Comparison of ENCODE assay signal across 17 cellular contexts in the genomic region with DNA sequence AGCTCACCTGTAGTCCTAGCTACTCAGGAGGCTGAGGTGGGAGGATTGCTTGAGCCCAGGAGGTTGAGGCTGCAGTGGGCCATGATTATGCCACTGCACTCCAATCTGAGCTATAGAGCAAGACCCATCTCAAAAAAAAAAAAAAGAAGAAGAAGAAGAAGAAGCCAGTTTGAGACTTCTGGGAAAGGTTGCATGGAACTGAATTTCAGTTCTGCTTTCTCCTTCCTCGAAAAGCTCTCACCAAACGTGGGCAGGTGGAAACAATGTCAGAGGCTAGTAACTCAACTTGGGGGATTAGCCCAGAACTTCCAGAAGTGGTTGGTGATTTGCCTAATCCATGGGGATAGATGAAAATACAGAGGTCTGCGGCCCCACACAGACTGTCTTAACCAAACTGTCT.
"Had no signal": no experiment of that assay in that cellular context is flagged by ENCODE, and none has a peak within 500 bp of the region (broad histone marks: within the 10 kb centered on the region; RNA-seq: fewer than 3 reads in every experiment).

No MANE protein-coding gene starts in this region.

- H3K36me3 Mint-ChIP-seq: type B pancreatic cell had no signal

- H3K9ac ChIP-seq: neural progenitor cell had no signal

- H3K36me3 ChIP-seq: ascending aorta, breast epithelium, neural progenitor cell, sigmoid colon had no signal

- H3K4me3 ChIP-seq: ascending aorta, breast epithelium, neural progenitor cell, sigmoid colon, spleen had no signal

- H3K27ac Mint-ChIP-seq: activated naive CD8-positive, alpha-beta T cell; effector memory CD8-positive, alpha-beta T cell; neural progenitor cell; stimulated activated naive CD8-positive, alpha-beta T cell treated with anti-CD3 and anti-CD28 coated beads, Interleukin-15, amount 100 ng/mL, for 72 hours; T-helper 1 cell treated with Interleukin-12 subunit alpha and Interleukin-12 subunit beta and Interleukin-4 antibody, amounts not matched to agents 30 μg/mL and 1 μg/mL, for 36 hours; type B pancreatic cell; WTC11 had no signal

- H3K27me3 Mint-ChIP-seq: activated naive CD8-positive, alpha-beta T cell; effector memory CD8-positive, alpha-beta T cell; stimulated activated naive CD8-positive, alpha-beta T cell treated with anti-CD3 and anti-CD28 coated beads, Interleukin-15, amount 100 ng/mL, for 72 hours; type B pancreatic cell had no signal

- H3K4me1 ChIP-seq: ascending aorta, breast epithelium, neural progenitor cell, sigmoid colon had no signal

- ATAC-seq: effector memory CD8-positive, alpha-beta T cell; foreskin keratinocyte; stimulated activated naive CD8-positive, alpha-beta T cell treated with anti-CD3 and anti-CD28 coated beads, Interleukin-15, amount 100 ng/mL, for 72 hours; WTC11 had no signal

- H3K4me3 Mint-ChIP-seq: activated naive CD8-positive, alpha-beta T cell; effector memory CD8-positive, alpha-beta T cell; neural progenitor cell; stimulated activated naive CD8-positive, alpha-beta T cell treated with anti-CD3 and anti-CD28 coated beads, Interleukin-15, amount 100 ng/mL, for 72 hours; T-helper 1 cell treated with Interleukin-12 subunit alpha and Interleukin-12 subunit beta and Interleukin-4 antibody, amounts not matched to agents 30 μg/mL and 1 μg/mL, for 36 hours; type B pancreatic cell; WTC11 had no signal

- H3K9me3 Mint-ChIP-seq: effector memory CD8-positive, alpha-beta T cell; stimulated activated naive CD8-positive, alpha-beta T cell treated with anti-CD3 and anti-CD28 coated beads, Interleukin-15, amount 100 ng/mL, for 72 hours; T-helper 1 cell treated with Interleukin-12 subunit alpha and Interleukin-12 subunit beta and Interleukin-4 antibody, amounts not matched to agents 30 μg/mL and 1 μg/mL, for 36 hours had no signal

- H3K27me3 ChIP-seq: ascending aorta, breast epithelium, neural progenitor cell, sigmoid colon, spleen had no signal

- DNase-seq: activated CD4-positive, alpha-beta T cell treated with anti-CD3 and anti-CD28 coated beads for 48 hours; activated gamma-delta T cell treated with Interleukin-2 at 50 U/mL for 16 hours; cerebellar nuclear complex; dermis blood vessel endothelial cell; effector memory CD8-positive, alpha-beta T cell; foreskin keratinocyte; midbrain; sigmoid colon; spleen; stimulated activated naive CD8-positive, alpha-beta T cell treated with anti-CD3 and anti-CD28 coated beads, Interleukin-15, amount 100 ng/mL, for 72 hours had no signal

- H3K9me3 ChIP-seq: ascending aorta, breast epithelium, sigmoid colon, spleen had no signal

- H3K27ac ChIP-seq: ascending aorta, breast epithelium, foreskin keratinocyte, neural progenitor cell, sigmoid colon had no signal
